8 cellular contexts compared by ENCODE assay signal in genomic region chr3:10026084-10026890, GRCh38. TPM values are rescaled to one million over a fixed set of nuclear protein-coding genes. Genes with fewer than 3 reads are reported as not detected.
A peak's percentile ranks its signal among the peaks of the same experiment; 100 is the strongest.
DNase-seq lines count a peak whose midpoint lies in the region; FAIRE-seq and TF ChIP-seq lines count a peak whose summit lies in the region.

FANCD2 (plus strand) TSS chr3:10026437; CDS start chr3:10028658, 2,221 bp downstream.

- H3K27ac ChIP-seq in neutrophil: peak within 1 kb of the TSS; percentile 83
- H3K27ac ChIP-seq in substantia nigra (ENCODE audit: low read depth, low read length, poor library complexity, severe bottlenecking): peak within 1 kb of the TSS; percentile 80

- H3K36me3 ChIP-seq in H7 (replicated peaks; ENCODE audit: control insufficient read depth, insufficient read depth, low read length) (peaks cover 6% of the 10 kb centered on the region), Loucy (ENCODE audit: insufficient read depth, low read length) (no peaks in the 10 kb centered on the region), neutrophil (peaks cover 25% of the 10 kb centered on the region)

- DNase-seq in GM03348 (ENCODE audit: low spot score): peak; percentile 91
- peak; percentile 91 for DNase-seq in H7
- DNase-seq in SK-N-DZ (ENCODE audit: low spot score): peak; percentile 91
- peak; percentile 94 for DNase-seq in activated naive CD4-positive, alpha-beta T cell treated with Interleukin-2 at 50 U/mL for 16 hours
- DNase-seq in frontal cortex (ENCODE audit: low spot score in 2 of 2): peak; percentile 73 to 85
- peak; percentile 29 to 91 (median 82) for DNase-seq in substantia nigra (lab: John Stamatoyannopoulos, UW)

- no peak for FAIRE-seq in frontal cortex (lab: Jason Lieb, UNC)

- TF ChIP-seq CTCF in Loucy (conservative IDR thresholded peaks at IDR 0.05; ENCODE audit: low read length) (no peak), neutrophil (IDR thresholded peaks at IDR 0.05) (peak; percentile 65)

- H3K27me3 ChIP-seq in H7 (ENCODE audit: control insufficient read depth, insufficient read depth, low read length) (no peaks in the 10 kb centered on the region), Loucy (ENCODE audit: insufficient read depth, low read length, poor library complexity, severe bottlenecking) (no peaks in the 10 kb centered on the region), neutrophil (no peaks in the 10 kb centered on the region)

- peak within 1 kb of the TSS; percentile 93 for H3K4me2 ChIP-seq in Loucy (ENCODE audit: low read depth, low read length, poor library complexity, severe bottlenecking)

- no peaks in the 10 kb centered on the region for H3K9me2 ChIP-seq in Loucy (replicated peaks; ENCODE audit: low read depth, low read length)

- peaks cover 4% of the 10 kb centered on the region for H4K20me1 ChIP-seq in Loucy (ENCODE audit: insufficient read depth, low read length, poor library complexity, severe bottlenecking)

- H3K9me3 ChIP-seq in Loucy (ENCODE audit: insufficient read depth, low read depth, low read length) (no peaks in the 10 kb centered on the region), neutrophil (no peaks in the 10 kb centered on the region)

- peaks cover 68% of the 10 kb centered on the region for H3K79me2 ChIP-seq in Loucy (ENCODE audit: insufficient read depth, low read length)

- H3K4me3 ChIP-seq in H7 (ENCODE audit: insufficient read depth, low read depth, low read length) (peak within 1 kb of the TSS; percentile 92), Loucy (ENCODE audit: low read length, poor library complexity, severe bottlenecking) (peak within 1 kb of the TSS; percentile 94), neutrophil (ENCODE audit: low read depth in 1 of 2, low read length in 1 of 2) (peak within 1 kb of the TSS; percentile 83 to 84)

- no peaks in the 10 kb centered on the region for H3F3A ChIP-seq in Loucy (ENCODE audit: low read depth)

- peak within 1 kb of the TSS; percentile 83 for H3K9ac ChIP-seq in Loucy (ENCODE audit: low read depth, low read length, poor library complexity, severe bottlenecking)

- peak within 1 kb of the TSS; percentile 94 for H2AFZ ChIP-seq in Loucy (ENCODE audit: low read length)

- H3K4me1 ChIP-seq in Loucy (ENCODE audit: insufficient read depth, low read length, poor library complexity, severe bottlenecking): peaks cover 22% of the 10 kb centered on the region
- peaks cover 24% of the 10 kb centered on the region in 2 experiments for H3K4me1 ChIP-seq in neutrophil (ENCODE audit: control insufficient read depth in 1 of 2, insufficient read depth in 1 of 2, low read depth in 1 of 2, low read length in 1 of 2)

RNA-seq across cellular contexts. Expression of gene FANCD2, which starts in this region (rescaled TPM):
- total RNA-seq in H7 (2014; rRNA removed; shearing (Covaris generic)): 67.7 and 77.5 TPM in 2 replicates
- 87.0 and 118 TPM in 2 replicates for polyA plus RNA-seq in SK-N-DZ (2014; cell fraction: cytosol; rRNA removed)
- polyA plus RNA-seq in SK-N-DZ (2014; cell fraction: nucleus; rRNA removed): 252 and 350 TPM in 2 replicates
- 6.1 TPM for total RNA-seq in frontal cortex

Comparison
In these comparisons a context has a peak if more than half of its experiments do, and no peak if none do; other contexts are left out.
1. Peak in every context shown above with its lines: DNase-seq, H3K4me3 ChIP-seq and H3K27ac ChIP-seq.